Comparison of ENCODE assay signal across 8 cellular contexts in the genomic region with DNA sequence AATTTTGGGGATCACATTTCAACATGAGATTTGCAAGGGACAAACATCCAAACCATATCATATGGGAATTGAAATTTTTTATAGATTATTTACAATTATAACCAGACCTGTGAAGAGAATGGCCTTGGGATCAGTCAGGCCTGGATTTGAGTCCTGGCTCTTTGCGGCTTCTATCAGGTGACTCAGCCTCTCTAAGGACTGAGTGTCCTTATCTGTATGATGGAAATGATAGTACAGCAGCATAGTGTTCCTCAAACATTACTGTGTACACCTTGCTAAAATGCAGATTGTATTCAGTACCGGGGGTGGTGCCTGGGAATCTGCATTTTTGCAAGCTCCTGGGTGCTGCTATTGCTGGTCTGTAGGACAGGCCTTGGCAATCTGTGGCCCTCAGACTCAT.
"Had no signal": no experiment of that assay in that cellular context is flagged by ENCODE, and none has a peak within 500 bp of the region (broad histone marks: within the 10 kb centered on the region; RNA-seq: fewer than 3 reads in every experiment).

No MANE protein-coding gene starts in this region.

- H3K36me3 ChIP-seq: HAP-1 had no signal

- H3K27ac ChIP-seq: GM23248, HL-60 had no signal

- FAIRE-seq: HepG2 had no signal

- DNase-seq: GM23248, GOT3, H7, HFFc6 had no signal

- H3K4me3 ChIP-seq: GM23248, HAP-1 had no signal

- H3K4me1 ChIP-seq: HAP-1 had no signal

- H3K9me3 ChIP-seq: HAP-1 had no signal

- ATAC-seq: HCT116, HepG2 had no signal
